1 cellular context compared by ENCODE assay signal in the genomic region with DNA sequence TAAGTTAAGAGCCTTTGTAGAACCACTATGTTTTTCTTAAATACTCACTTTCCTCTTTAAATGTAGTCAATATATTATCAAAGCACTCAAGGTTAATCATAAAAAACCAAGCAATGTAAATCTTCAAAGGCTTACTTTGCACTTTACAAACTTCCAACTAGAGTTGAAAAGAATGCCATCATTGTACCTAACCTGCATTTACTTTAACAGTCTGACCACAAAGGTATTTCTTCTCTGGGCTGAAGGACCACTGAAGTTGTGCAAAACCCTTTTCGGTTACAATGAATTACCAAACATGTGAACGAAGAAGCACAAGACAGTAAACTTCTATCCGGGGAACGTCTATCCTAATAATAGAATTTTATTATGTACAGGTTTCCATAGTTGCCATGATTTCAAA.
TF ChIP-seq lines count a peak whose summit lies in the region.

No MANE protein-coding gene starts in this region.

TF ChIP-seq in HepG2, 621 proteins besides CTCF, POLR2A, EP300 and RAD21 (continued from another document and continues in another):
- TF ChIP-seq, protein P1, sequence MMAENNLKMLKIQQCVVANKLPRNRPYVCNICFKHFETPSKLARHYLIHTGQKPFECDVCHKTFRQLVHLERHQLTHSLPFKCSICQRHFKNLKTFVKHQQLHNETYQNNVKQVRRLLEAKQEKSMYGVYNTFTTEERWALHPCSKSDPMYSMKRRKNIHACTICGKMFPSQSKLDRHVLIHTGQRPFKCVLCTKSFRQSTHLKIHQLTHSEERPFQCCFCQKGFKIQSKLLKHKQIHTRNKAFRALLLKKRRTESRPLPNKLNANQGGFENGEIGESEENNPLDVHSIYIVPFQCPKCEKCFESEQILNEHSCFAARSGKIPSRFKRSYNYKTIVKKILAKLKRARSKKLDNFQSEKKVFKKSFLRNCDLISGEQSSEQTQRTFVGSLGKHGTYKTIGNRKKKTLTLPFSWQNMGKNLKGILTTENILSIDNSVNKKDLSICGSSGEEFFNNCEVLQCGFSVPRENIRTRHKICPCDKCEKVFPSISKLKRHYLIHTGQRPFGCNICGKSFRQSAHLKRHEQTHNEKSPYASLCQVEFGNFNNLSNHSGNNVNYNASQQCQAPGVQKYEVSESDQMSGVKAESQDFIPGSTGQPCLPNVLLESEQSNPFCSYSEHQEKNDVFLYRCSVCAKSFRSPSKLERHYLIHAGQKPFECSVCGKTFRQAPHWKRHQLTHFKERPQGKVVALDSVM (CRISPR knock-in tag; IDR thresholded peaks at IDR 0.05): no peak
- no peak for TF ChIP-seq XBP1 (CRISPR knock-in tag; IDR thresholded peaks at IDR 0.05)
- peak; percentile 76 for TF ChIP-seq ZNF331 (CRISPR knock-in tag; IDR thresholded peaks at IDR 0.05)
- no peak for TF ChIP-seq ZNF607 (CRISPR knock-in tag; IDR thresholded peaks at IDR 0.05; ENCODE audit: borderline replicate concordance)
- TF ChIP-seq DMAP1 (CRISPR knock-in tag; IDR thresholded peaks at IDR 0.05): 0 out of 2 replicates have a peak, but pooled peaks have one; percentile 32
- TF ChIP-seq IKZF1 (IDR thresholded peaks at IDR 0.05): no peak
- no peak for TF ChIP-seq FOXP1 (IDR thresholded peaks at IDR 0.05)
- peak; percentile 40; the same call in 1 of the 2 replicates for TF ChIP-seq FOXP1 (CRISPR knock-in tag; IDR thresholded peaks at IDR 0.05)
- TF ChIP-seq, protein P2, sequence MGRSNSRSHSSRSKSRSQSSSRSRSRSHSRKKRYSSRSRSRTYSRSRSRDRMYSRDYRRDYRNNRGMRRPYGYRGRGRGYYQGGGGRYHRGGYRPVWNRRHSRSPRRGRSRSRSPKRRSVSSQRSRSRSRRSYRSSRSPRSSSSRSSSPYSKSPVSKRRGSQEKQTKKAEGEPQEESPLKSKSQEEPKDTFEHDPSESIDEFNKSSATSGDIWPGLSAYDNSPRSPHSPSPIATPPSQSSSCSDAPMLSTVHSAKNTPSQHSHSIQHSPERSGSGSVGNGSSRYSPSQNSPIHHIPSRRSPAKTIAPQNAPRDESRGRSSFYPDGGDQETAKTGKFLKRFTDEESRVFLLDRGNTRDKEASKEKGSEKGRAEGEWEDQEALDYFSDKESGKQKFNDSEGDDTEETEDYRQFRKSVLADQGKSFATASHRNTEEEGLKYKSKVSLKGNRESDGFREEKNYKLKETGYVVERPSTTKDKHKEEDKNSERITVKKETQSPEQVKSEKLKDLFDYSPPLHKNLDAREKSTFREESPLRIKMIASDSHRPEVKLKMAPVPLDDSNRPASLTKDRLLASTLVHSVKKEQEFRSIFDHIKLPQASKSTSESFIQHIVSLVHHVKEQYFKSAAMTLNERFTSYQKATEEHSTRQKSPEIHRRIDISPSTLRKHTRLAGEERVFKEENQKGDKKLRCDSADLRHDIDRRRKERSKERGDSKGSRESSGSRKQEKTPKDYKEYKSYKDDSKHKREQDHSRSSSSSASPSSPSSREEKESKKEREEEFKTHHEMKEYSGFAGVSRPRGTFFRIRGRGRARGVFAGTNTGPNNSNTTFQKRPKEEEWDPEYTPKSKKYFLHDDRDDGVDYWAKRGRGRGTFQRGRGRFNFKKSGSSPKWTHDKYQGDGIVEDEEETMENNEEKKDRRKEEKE (IDR thresholded peaks at IDR 0.05): no peak
- TF ChIP-seq CEBPB (IDR thresholded peaks at IDR 0.05; ENCODE audit: borderline replicate concordance, low read depth, low read length): peak; percentile 91
- TF ChIP-seq DPF2 (CRISPR knock-in tag; IDR thresholded peaks at IDR 0.05; ENCODE audit: borderline replicate concordance, low read depth): peak; percentile 80; the same call in 1 of the 2 replicates
- TF ChIP-seq POLR2AphosphoS5 (IDR thresholded peaks at IDR 0.05; ENCODE audit: low read depth, low read length): peak; percentile 64
- TF ChIP-seq NCOA2 (CRISPR knock-in tag; IDR thresholded peaks at IDR 0.05): peak; percentile 92
- TF ChIP-seq ZFP62 (CRISPR knock-in tag; IDR thresholded peaks at IDR 0.05): no peak
- TF ChIP-seq ZNF143 (CRISPR knock-in tag; IDR thresholded peaks at IDR 0.05): no peak
- TF ChIP-seq ASH2L (IDR thresholded peaks at IDR 0.05; ENCODE audit: insufficient read length, low read depth, low read length): peak; percentile 39
- TF ChIP-seq, protein P3, sequence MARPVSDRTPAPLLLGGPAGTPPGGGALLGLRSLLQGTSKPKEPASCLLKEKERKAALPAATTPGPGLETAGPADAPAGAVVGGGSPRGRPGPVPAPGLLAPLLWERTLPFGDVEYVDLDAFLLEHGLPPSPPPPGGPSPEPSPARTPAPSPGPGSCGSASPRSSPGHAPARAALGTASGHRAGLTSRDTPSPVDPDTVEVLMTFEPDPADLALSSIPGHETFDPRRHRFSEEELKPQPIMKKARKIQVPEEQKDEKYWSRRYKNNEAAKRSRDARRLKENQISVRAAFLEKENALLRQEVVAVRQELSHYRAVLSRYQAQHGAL (CRISPR knock-in tag; IDR thresholded peaks at IDR 0.05; ENCODE audit: not compliant biosample characterization): no peak
- TF ChIP-seq ZMYM4 (CRISPR knock-in tag; IDR thresholded peaks at IDR 0.05): no peak; the same call in 1 of the 2 replicates
- TF ChIP-seq DNMT3B (CRISPR knock-in tag; conservative IDR thresholded peaks at IDR 0.05): peak; percentile 77; the same call in 1 of the 2 replicates
- TF ChIP-seq RFX5 (IDR thresholded peaks at IDR 0.05; ENCODE audit: low read depth, low read length): no peak
- TF ChIP-seq ZMYM2 (CRISPR knock-in tag; IDR thresholded peaks at IDR 0.05): no peak
- TF ChIP-seq SOX13 (IDR thresholded peaks at IDR 0.05): peak; percentile 74; the same call in 1 of the 2 replicates
- peak in 1 of 2 experiments; percentile 94; a peak in 2 of 4 replicates for TF ChIP-seq SOX13 (CRISPR knock-in tag; conservative IDR thresholded peaks at IDR 0.05 in 1 of 2, IDR thresholded peaks at IDR 0.05 in 1 of 2)
- TF ChIP-seq ZNF674 (CRISPR knock-in tag; IDR thresholded peaks at IDR 0.05; ENCODE audit: low read depth): no peak
- TF ChIP-seq SOX5 (CRISPR knock-in tag; IDR thresholded peaks at IDR 0.05; ENCODE audit: borderline replicate concordance): peak; percentile 86; the same call in 1 of the 2 replicates
- peak in 1 of 2 experiments; percentile 55; a peak in 1 of 4 replicates for TF ChIP-seq KLF16 (CRISPR knock-in tag; IDR thresholded peaks at IDR 0.05)
- no peak for TF ChIP-seq SOX6 (IDR thresholded peaks at IDR 0.05)
- TF ChIP-seq SOX6 (CRISPR knock-in tag; IDR thresholded peaks at IDR 0.05): peak; percentile 85
- TF ChIP-seq, protein P4, sequence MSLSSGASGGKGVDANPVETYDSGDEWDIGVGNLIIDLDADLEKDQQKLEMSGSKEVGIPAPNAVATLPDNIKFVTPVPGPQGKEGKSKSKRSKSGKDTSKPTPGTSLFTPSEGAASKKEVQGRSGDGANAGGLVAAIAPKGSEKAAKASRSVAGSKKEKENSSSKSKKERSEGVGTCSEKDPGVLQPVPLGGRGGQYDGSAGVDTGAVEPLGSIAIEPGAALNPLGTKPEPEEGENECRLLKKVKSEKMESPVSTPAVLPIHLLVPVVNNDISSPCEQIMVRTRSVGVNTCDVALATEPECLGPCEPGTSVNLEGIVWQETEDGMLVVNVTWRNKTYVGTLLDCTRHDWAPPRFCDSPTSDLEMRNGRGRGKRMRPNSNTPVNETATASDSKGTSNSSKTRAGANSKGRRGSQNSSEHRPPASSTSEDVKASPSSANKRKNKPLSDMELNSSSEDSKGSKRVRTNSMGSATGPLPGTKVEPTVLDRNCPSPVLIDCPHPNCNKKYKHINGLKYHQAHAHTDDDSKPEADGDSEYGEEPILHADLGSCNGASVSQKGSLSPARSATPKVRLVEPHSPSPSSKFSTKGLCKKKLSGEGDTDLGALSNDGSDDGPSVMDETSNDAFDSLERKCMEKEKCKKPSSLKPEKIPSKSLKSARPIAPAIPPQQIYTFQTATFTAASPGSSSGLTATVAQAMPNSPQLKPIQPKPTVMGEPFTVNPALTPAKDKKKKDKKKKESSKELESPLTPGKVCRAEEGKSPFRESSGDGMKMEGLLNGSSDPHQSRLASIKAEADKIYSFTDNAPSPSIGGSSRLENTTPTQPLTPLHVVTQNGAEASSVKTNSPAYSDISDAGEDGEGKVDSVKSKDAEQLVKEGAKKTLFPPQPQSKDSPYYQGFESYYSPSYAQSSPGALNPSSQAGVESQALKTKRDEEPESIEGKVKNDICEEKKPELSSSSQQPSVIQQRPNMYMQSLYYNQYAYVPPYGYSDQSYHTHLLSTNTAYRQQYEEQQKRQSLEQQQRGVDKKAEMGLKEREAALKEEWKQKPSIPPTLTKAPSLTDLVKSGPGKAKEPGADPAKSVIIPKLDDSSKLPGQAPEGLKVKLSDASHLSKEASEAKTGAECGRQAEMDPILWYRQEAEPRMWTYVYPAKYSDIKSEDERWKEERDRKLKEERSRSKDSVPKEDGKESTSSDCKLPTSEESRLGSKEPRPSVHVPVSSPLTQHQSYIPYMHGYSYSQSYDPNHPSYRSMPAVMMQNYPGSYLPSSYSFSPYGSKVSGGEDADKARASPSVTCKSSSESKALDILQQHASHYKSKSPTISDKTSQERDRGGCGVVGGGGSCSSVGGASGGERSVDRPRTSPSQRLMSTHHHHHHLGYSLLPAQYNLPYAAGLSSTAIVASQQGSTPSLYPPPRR (CRISPR knock-in tag; IDR thresholded peaks at IDR 0.05; ENCODE audit: borderline replicate concordance): peak; percentile 68; the same call in 1 of the 2 replicates
- TF ChIP-seq ELF3 (CRISPR knock-in tag; IDR thresholded peaks at IDR 0.05): peak; percentile 64
- TF ChIP-seq THAP11 (CRISPR knock-in tag; IDR thresholded peaks at IDR 0.05): peak; percentile 70
- peak; percentile 91 for TF ChIP-seq TCF7 (IDR thresholded peaks at IDR 0.05; ENCODE audit: low read depth)
- TF ChIP-seq, protein P5, sequence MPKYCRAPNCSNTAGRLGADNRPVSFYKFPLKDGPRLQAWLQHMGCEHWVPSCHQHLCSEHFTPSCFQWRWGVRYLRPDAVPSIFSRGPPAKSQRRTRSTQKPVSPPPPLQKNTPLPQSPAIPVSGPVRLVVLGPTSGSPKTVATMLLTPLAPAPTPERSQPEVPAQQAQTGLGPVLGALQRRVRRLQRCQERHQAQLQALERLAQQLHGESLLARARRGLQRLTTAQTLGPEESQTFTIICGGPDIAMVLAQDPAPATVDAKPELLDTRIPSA (CRISPR knock-in tag; IDR thresholded peaks at IDR 0.05; ENCODE audit: borderline replicate concordance): no peak
- TF ChIP-seq ZNF24 (IDR thresholded peaks at IDR 0.05): no peak
- TF ChIP-seq TEAD2 (CRISPR knock-in tag; IDR thresholded peaks at IDR 0.05): no peak
- 0 out of 2 replicates have a peak, but pooled peaks have one; percentile 9 for TF ChIP-seq NFYC (CRISPR knock-in tag; IDR thresholded peaks at IDR 0.05)
- TF ChIP-seq, protein P6, sequence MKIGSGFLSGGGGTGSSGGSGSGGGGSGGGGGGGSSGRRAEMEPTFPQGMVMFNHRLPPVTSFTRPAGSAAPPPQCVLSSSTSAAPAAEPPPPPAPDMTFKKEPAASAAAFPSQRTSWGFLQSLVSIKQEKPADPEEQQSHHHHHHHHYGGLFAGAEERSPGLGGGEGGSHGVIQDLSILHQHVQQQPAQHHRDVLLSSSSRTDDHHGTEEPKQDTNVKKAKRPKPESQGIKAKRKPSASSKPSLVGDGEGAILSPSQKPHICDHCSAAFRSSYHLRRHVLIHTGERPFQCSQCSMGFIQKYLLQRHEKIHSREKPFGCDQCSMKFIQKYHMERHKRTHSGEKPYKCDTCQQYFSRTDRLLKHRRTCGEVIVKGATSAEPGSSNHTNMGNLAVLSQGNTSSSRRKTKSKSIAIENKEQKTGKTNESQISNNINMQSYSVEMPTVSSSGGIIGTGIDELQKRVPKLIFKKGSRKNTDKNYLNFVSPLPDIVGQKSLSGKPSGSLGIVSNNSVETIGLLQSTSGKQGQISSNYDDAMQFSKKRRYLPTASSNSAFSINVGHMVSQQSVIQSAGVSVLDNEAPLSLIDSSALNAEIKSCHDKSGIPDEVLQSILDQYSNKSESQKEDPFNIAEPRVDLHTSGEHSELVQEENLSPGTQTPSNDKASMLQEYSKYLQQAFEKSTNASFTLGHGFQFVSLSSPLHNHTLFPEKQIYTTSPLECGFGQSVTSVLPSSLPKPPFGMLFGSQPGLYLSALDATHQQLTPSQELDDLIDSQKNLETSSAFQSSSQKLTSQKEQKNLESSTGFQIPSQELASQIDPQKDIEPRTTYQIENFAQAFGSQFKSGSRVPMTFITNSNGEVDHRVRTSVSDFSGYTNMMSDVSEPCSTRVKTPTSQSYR (CRISPR knock-in tag; IDR thresholded peaks at IDR 0.05; ENCODE audit: borderline replicate concordance): peak; percentile 20; the same call in 1 of the 2 replicates
- no peak for TF ChIP-seq ZNF614 (CRISPR knock-in tag; IDR thresholded peaks at IDR 0.05; ENCODE audit: borderline replicate concordance)
- no peak for TF ChIP-seq ZBTB38 (CRISPR knock-in tag; IDR thresholded peaks at IDR 0.05)
- TF ChIP-seq RFX1 (IDR thresholded peaks at IDR 0.05): no peak
- peak; percentile 85 for TF ChIP-seq TCF7L2 (IDR thresholded peaks at IDR 0.05; ENCODE audit: low read depth, low read length)
- no peak for TF ChIP-seq PHF20 (CRISPR knock-in tag; IDR thresholded peaks at IDR 0.05)
- TF ChIP-seq CBX2 (IDR thresholded peaks at IDR 0.05; ENCODE audit: low read depth, low read length): no peak
- TF ChIP-seq CBX2 (CRISPR knock-in tag; IDR thresholded peaks at IDR 0.05; ENCODE audit: low read depth): no peak
- TF ChIP-seq CHD2 (IDR thresholded peaks at IDR 0.05; ENCODE audit: low read depth, low read length): no peak
- TF ChIP-seq, protein P7, sequence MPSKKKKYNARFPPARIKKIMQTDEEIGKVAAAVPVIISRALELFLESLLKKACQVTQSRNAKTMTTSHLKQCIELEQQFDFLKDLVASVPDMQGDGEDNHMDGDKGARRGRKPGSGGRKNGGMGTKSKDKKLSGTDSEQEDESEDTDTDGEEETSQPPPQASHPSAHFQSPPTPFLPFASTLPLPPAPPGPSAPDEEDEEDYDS (CRISPR knock-in tag; IDR thresholded peaks at IDR 0.05): peak; percentile 63
- TF ChIP-seq, protein P8, sequence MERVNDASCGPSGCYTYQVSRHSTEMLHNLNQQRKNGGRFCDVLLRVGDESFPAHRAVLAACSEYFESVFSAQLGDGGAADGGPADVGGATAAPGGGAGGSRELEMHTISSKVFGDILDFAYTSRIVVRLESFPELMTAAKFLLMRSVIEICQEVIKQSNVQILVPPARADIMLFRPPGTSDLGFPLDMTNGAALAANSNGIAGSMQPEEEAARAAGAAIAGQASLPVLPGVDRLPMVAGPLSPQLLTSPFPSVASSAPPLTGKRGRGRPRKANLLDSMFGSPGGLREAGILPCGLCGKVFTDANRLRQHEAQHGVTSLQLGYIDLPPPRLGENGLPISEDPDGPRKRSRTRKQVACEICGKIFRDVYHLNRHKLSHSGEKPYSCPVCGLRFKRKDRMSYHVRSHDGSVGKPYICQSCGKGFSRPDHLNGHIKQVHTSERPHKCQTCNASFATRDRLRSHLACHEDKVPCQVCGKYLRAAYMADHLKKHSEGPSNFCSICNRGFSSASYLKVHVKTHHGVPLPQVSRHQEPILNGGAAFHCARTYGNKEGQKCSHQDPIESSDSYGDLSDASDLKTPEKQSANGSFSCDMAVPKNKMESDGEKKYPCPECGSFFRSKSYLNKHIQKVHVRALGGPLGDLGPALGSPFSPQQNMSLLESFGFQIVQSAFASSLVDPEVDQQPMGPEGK (CRISPR knock-in tag; IDR thresholded peaks at IDR 0.05): peak; percentile 26; the same call in 1 of the 2 replicates
- TF ChIP-seq, protein P9, sequence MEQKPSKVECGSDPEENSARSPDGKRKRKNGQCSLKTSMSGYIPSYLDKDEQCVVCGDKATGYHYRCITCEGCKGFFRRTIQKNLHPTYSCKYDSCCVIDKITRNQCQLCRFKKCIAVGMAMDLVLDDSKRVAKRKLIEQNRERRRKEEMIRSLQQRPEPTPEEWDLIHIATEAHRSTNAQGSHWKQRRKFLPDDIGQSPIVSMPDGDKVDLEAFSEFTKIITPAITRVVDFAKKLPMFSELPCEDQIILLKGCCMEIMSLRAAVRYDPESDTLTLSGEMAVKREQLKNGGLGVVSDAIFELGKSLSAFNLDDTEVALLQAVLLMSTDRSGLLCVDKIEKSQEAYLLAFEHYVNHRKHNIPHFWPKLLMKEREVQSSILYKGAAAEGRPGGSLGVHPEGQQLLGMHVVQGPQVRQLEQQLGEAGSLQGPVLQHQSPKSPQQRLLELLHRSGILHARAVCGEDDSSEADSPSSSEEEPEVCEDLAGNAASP (CRISPR knock-in tag; IDR thresholded peaks at IDR 0.05; ENCODE audit: borderline replicate concordance): peak; percentile 46; the same call in 1 of the 2 replicates
